Comparison of ENCODE assay signal across 8 cellular contexts in the genomic region with DNA sequence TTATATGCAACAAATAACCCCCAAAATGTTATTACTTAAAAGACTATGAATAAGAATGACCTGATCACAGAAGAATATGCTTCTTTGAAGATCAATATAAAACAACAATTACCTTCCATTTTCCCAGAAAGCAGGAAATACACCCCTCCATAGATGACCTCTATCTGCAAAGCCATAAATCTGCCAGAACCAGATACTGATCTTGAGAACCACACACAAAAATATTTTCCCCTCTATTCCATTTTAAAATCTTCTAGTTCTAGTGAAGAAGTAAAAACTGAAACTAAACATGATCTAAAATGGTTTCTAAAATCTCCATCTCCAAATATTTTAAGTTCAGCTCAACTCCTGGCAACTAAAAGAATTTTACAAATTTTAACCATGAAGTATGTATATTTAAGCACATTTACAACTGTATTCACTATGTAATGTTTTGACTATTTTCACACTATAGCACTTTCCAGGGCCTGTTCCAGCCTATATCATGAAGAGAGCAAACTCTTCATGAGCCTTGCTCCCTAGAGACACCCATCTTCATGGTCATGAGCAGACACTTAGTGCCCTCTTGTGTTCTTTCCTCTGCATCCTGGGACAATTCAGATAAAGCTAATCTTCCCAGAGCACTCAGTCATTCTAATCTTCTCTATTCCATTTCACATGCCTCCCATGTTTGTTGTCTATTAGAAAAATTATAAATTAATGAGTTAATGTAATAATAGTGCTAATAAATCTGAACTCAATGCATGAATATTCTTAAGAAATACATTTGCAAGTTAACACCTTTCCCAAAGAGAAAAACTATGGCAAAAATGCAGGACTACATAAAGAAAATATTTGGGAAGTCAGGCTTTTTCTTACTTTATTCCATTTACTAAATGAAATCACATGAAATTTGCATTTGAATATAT.
A peak's percentile ranks its signal among the peaks of the same experiment; 100 is the strongest.
DNase-seq lines count a peak whose midpoint lies in the region; ATAC-seq, FAIRE-seq and TF ChIP-seq lines count a peak whose summit lies in the region.

No MANE protein-coding gene starts in this region.

- no peak overlapping the region for H3K4me3 ChIP-seq in K562

- no peaks in the 10 kb centered on the region for H3K27me3 ChIP-seq in K562 (ENCODE audit: control insufficient read depth in 2 of 2, insufficient read depth in 2 of 2, low read length in 2 of 2)

- in situ Hi-C loops in K562 (cut with MboI), result no loop called here

- no peaks in the 10 kb centered on the region for H3K27me3 Mint-ChIP-seq in activated naive CD4-positive, alpha-beta T cell treated with anti-CD3 and anti-CD28 coated beads, Interleukin-2, amount 50 U/mL, for 24 hours

- H2AFZ ChIP-seq in K562 (ENCODE audit: low read depth, low read length), result no peak overlapping the region

- peak; percentile 45 to 77 for TF ChIP-seq RAD21 in K562 (CRISPR knock-in tag; conservative IDR thresholded peaks at IDR 0.05 in 1 of 2, IDR thresholded peaks at IDR 0.05 in 1 of 2)

- intact Hi-C loops in K562 (cut with micrococcal nuclease), result loop anchor here (1.0 to 5.0 kb wide), 3 partner anchors 141 to 443 kb away; no protein-coding TSS in a partner anchor

- peaks cover 0 to 15% of the 10 kb centered on the region in 2 experiments; a peak in 3 of 5 replicates for H3K4me1 ChIP-seq in K562 (replicated peaks in 1 of 2; ENCODE audit: control insufficient read depth in 2 of 2, insufficient read depth in 2 of 2, low read length in 2 of 2)

- no peak overlapping the region; a peak in 1 of 4 replicates for H3K9ac ChIP-seq in K562 (ENCODE audit: insufficient read depth in 1 of 2, low read depth in 2 of 2, low read length in 2 of 2)

- no TSS peak for BruUV-seq in K562 (replicated peaks; lab: Mats Ljungman, UMichigan)

- H3K4me2 ChIP-seq in K562 (ENCODE audit: insufficient read depth, low read length), result peak overlapping the region; percentile 39; the same call in 1 of the 2 replicates

- FAIRE-seq in K562 (lab: Jason Lieb, UNC), result peak; percentile 88

- peak; percentile 97 for ATAC-seq in K562
- ATAC-seq in HG02938 (IDR thresholded peaks at IDR 0.05; ENCODE audit: unreplicated experiment), result no peak

- no peaks in the 10 kb centered on the region; the same call in 2 of the 3 replicates for H3K79me2 ChIP-seq in K562 (ENCODE audit: control insufficient read depth, insufficient read depth, low read length)

- TF ChIP-seq POLR2A in K562 (conservative IDR thresholded peaks at IDR 0.05), result no peak

- peak overlapping the region; percentile 78 for H3K27ac Mint-ChIP-seq in activated naive CD4-positive, alpha-beta T cell treated with anti-CD3 and anti-CD28 coated beads, Interleukin-2, amount 50 U/mL, for 24 hours

- H3K9me3 ChIP-seq in K562 (replicated peaks; ENCODE audit: control insufficient read depth, insufficient read depth, low read depth, low read length), result no peaks in the 10 kb centered on the region; the same call in 1 of the 2 replicates

- H3K4me1 Mint-ChIP-seq in activated naive CD4-positive, alpha-beta T cell treated with anti-CD3 and anti-CD28 coated beads, Interleukin-2, amount 50 U/mL, for 24 hours, result peaks cover 30% of the 10 kb centered on the region

- H3K27ac ChIP-seq in K562 (ENCODE audit: extremely low read depth, low read depth, low read length), result peak overlapping the region; percentile 23; the same call in 2 of the 3 replicates

- H3K4me3 Mint-ChIP-seq in activated naive CD4-positive, alpha-beta T cell treated with anti-CD3 and anti-CD28 coated beads, Interleukin-2, amount 50 U/mL, for 24 hours, result no peak overlapping the region

- H3K36me3 ChIP-seq in K562 (ENCODE audit: control insufficient read depth, insufficient read depth, low read length), result peaks cover 40% of the 10 kb centered on the region; the same call in 2 of the 3 replicates

- H3K9me3 Mint-ChIP-seq in activated naive CD4-positive, alpha-beta T cell treated with anti-CD3 and anti-CD28 coated beads, Interleukin-2, amount 50 U/mL, for 24 hours, result no peaks in the 10 kb centered on the region

- POLR2A ChIA-PET in K562 (lab: Yijun Ruan, JAX), result interaction anchor here (0.6 to 1.0 kb wide), 4 partner anchors 10 to 45 kb away, joined by 3 to 8 read pairs (median 3); no protein-coding TSS in a partner anchor

- no peak for DNase-seq in activated naive CD4-positive, alpha-beta T cell (lab: John Stamatoyannopoulos, UW)
- DNase-seq in NCI-H2227 (lab: John Stamatoyannopoulos, UW; ENCODE audit: unreplicated experiment) (peak; percentile 44), K562 (ENCODE audit: extremely low read depth in 1 of 4, low spot score in 3 of 4) (peak; percentile 31 to 76 (median 45)), medulla oblongata (ENCODE audit: extremely low spot score) (peak; percentile 62), GM19240 (ENCODE audit: insufficient read length, low spot score) (no peak)
- DNase-seq in NK-92 treated with Interleukin-12 subunit alpha and Interleukin-12 subunit beta, amount 100 ng/mL, for 24 hours (lab: John Stamatoyannopoulos, UW), result no peak

- H4K20me1 ChIP-seq in K562 (replicated peaks; ENCODE audit: control insufficient read depth, insufficient read depth, low read length), result no peaks in the 10 kb centered on the region

- TF ChIP-seq CTCF in K562 (IDR thresholded peaks at IDR 0.05 in 2 of 3, conservative IDR thresholded peaks at IDR 0.05 in 1 of 3; ENCODE audit: insufficient read depth in 2 of 3, low read depth in 1 of 3, low read length in 3 of 3), result peak; percentile 45 to 64 (median 51); a peak in 5 of 6 replicates

- no peaks in the 10 kb centered on the region for H3K9me1 ChIP-seq in K562 (ENCODE audit: control insufficient read depth, insufficient read depth, low read length)

- peaks cover 25% of the 10 kb centered on the region for H3K36me3 Mint-ChIP-seq in activated naive CD4-positive, alpha-beta T cell treated with anti-CD3 and anti-CD28 coated beads, Interleukin-2, amount 50 U/mL, for 24 hours

- CTCF ChIA-PET in K562 (lab: Yijun Ruan, JAX; ENCODE audit: low intra/inter-chr PET ratio), result no interaction called here

- TF ChIP-seq EP300 in K562 (IDR thresholded peaks at IDR 0.05; ENCODE audit: low read length), result peak; percentile 57; the same call in 1 of the 2 replicates

TF ChIP-seq in K562, 482 proteins besides CTCF, POLR2A, EP300 and RAD21 (continues in another document):
- TF ChIP-seq ZNF3 (CRISPR knock-in tag; IDR thresholded peaks at IDR 0.05), result no peak
- TF ChIP-seq SP2 (IDR thresholded peaks at IDR 0.05; ENCODE audit: extremely low read depth, low read depth, low read length, poor library complexity, severe bottlenecking), result no peak
- TF ChIP-seq, protein P1, sequence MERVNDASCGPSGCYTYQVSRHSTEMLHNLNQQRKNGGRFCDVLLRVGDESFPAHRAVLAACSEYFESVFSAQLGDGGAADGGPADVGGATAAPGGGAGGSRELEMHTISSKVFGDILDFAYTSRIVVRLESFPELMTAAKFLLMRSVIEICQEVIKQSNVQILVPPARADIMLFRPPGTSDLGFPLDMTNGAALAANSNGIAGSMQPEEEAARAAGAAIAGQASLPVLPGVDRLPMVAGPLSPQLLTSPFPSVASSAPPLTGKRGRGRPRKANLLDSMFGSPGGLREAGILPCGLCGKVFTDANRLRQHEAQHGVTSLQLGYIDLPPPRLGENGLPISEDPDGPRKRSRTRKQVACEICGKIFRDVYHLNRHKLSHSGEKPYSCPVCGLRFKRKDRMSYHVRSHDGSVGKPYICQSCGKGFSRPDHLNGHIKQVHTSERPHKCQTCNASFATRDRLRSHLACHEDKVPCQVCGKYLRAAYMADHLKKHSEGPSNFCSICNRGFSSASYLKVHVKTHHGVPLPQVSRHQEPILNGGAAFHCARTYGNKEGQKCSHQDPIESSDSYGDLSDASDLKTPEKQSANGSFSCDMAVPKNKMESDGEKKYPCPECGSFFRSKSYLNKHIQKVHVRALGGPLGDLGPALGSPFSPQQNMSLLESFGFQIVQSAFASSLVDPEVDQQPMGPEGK (CRISPR knock-in tag; IDR thresholded peaks at IDR 0.05; ENCODE audit: borderline replicate concordance), result no peak
- no peak for TF ChIP-seq KLF6 (CRISPR knock-in tag; IDR thresholded peaks at IDR 0.05; ENCODE audit: borderline replicate concordance)
- no peak for TF ChIP-seq POLR2B (IDR thresholded peaks at IDR 0.05; ENCODE audit: low read depth, partially characterized antibody)
- 0 out of 4 replicates have a peak, but pooled peaks have one; percentile 14 to 30 for TF ChIP-seq KDM1A (IDR thresholded peaks at IDR 0.05)
- TF ChIP-seq ESRRA (IDR thresholded peaks at IDR 0.05; ENCODE audit: borderline replicate concordance, low read depth), result no peak
- no peak for TF ChIP-seq ZNF134 (CRISPR knock-in tag; conservative IDR thresholded peaks at IDR 0.05)
- no peak for TF ChIP-seq STAG1 (CRISPR knock-in tag; IDR thresholded peaks at IDR 0.05; ENCODE audit: borderline replicate concordance)
- TF ChIP-seq RCOR1 (IDR thresholded peaks at IDR 0.05; ENCODE audit: borderline replicate concordance in 1 of 2, low read depth in 2 of 2, low read length in 2 of 2), result peak in 1 of 2 experiments; percentile 64; a peak in 1 of 4 replicates
- TF ChIP-seq TAL1 (IDR thresholded peaks at IDR 0.05), result peak; percentile 76
- no peak for TF ChIP-seq BCOR (IDR thresholded peaks at IDR 0.05)
- TF ChIP-seq, protein P2, sequence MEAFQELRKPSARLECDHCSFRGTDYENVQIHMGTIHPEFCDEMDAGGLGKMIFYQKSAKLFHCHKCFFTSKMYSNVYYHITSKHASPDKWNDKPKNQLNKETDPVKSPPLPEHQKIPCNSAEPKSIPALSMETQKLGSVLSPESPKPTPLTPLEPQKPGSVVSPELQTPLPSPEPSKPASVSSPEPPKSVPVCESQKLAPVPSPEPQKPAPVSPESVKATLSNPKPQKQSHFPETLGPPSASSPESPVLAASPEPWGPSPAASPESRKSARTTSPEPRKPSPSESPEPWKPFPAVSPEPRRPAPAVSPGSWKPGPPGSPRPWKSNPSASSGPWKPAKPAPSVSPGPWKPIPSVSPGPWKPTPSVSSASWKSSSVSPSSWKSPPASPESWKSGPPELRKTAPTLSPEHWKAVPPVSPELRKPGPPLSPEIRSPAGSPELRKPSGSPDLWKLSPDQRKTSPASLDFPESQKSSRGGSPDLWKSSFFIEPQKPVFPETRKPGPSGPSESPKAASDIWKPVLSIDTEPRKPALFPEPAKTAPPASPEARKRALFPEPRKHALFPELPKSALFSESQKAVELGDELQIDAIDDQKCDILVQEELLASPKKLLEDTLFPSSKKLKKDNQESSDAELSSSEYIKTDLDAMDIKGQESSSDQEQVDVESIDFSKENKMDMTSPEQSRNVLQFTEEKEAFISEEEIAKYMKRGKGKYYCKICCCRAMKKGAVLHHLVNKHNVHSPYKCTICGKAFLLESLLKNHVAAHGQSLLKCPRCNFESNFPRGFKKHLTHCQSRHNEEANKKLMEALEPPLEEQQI (IDR thresholded peaks at IDR 0.05), result no peak; the same call in 1 of the 2 replicates
- peak; percentile 53 for TF ChIP-seq CBFA2T2 (conservative IDR thresholded peaks at IDR 0.05)

Comparison
In these comparisons a context has a peak if more than half of its experiments do, and no peak if none do; other contexts are left out.
1. DNase-seq: peak in NCI-H2227 (single experiment), K562 (4 of 4) and medulla oblongata (single experiment); none in activated naive CD4-positive, alpha-beta T cell (0 of 4), NK-92 treated with Interleukin-12 subunit alpha and Interleukin-12 subunit beta, amount 100 ng/mL, for 24 hours (single experiment) and GM19240 (single experiment).